Comparison of ENCODE assay signal across 8 cellular contexts in the genomic region with DNA sequence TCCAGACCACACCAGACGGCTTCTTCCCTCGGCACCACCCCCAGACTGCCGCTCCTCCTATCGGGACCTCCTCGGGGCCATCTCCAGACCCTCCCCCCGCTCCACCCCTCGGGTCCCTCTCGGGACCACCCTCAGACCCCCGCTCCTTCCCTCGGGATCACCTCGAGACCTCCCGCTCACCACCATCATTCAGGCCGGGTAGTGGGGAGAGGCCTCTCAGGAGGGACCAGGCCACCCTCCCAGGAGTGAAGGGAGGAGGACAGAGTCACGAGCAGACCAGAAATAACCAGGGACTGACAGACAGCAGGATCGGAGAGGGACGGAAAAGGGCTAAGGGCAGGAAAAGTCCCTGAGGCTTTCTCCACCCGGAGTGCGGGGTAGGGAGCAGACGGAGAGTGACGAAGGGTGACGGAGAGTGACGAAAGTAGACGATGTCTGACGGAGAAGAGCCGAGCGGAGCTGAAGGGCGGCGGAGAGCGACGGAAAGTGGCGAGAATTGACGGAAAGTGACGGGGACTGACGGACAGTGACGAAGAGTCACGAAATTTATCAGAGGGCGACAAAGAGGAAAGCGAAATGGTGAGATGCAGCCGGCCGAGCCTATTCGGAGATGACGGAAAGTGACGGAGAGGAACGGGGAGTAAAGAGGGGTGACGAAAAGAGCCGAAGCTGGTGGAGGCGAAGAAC.
A peak's percentile ranks its signal among the peaks of the same experiment; 100 is the strongest.
DNase-seq lines count a peak whose midpoint lies in the region; ATAC-seq, FAIRE-seq and TF ChIP-seq lines count a peak whose summit lies in the region.
"Not testable (repeated sequence)": the region's sequence is repeated elsewhere in the genome, so short reads cannot be mapped to it uniquely, and the experiment has no call there.

No MANE protein-coding gene starts in this region.

- CTCF ChIA-PET in CD8-positive, alpha-beta memory T cell (lab: Charles Lee); activated B cell treated with CpG ODN at 0.5 μM for 24 hours (lab: Charles Lee); GM12878 (lab: Yijun Ruan, JAX): not testable (repeated sequence)

- not testable (repeated sequence) for H3K4me1 Mint-ChIP-seq in CD8-positive, alpha-beta memory T cell; activated B cell treated with CpG ODN at 0.5 μM for 24 hours; immature natural killer cell

- not testable (repeated sequence) for H3K27me3 Mint-ChIP-seq in CD8-positive, alpha-beta memory T cell; activated B cell treated with CpG ODN at 0.5 μM for 24 hours; immature natural killer cell (ENCODE audit: low read depth in 3 of 3)

- not testable (repeated sequence) for H2AFZ ChIP-seq in GM12878 (ENCODE audit: control insufficient read depth, low read depth, low read length)

- DNase-seq in CD8-positive, alpha-beta memory T cell, result peak in 4 of 5 donors; percentile 43 to 76 (median 60)
- DNase-seq in activated B cell treated with CpG ODN at 0.5 μM for 24 hours; GM12878 (ENCODE audit: low read depth, low spot score): not testable (repeated sequence)
- DNase-seq in immature natural killer cell (peak in 2 of 3 donors; percentile 74 to 76), gastrocnemius medialis (peak; percentile 20 to 28)

- not testable (repeated sequence) for H3K27ac Mint-ChIP-seq in CD8-positive, alpha-beta memory T cell; activated B cell treated with CpG ODN at 0.5 μM for 24 hours; immature natural killer cell

- H3K79me2 ChIP-seq in GM12878 (ENCODE audit: control insufficient read depth, insufficient read depth, low read length), result not testable (repeated sequence)

- not testable (repeated sequence) for FAIRE-seq in GM12878 (lab: Jason Lieb, UNC)

- intact Hi-C loops in activated B cell treated with CpG ODN at 0.5 μM for 24 hours (cut with micrococcal nuclease); GM12878 (cut with micrococcal nuclease; ENCODE audit: unreplicated experiment); gastrocnemius medialis (cut with DNase I; ENCODE audit: low total_unique reads): not testable (repeated sequence)

- H3K27ac ChIP-seq in CD8-positive, alpha-beta memory T cell (ENCODE audit: low read depth, low read length); GM12878 (ENCODE audit: control insufficient read depth, insufficient read depth); gastrocnemius medialis: not testable (repeated sequence)

- TF ChIP-seq CTCF in activated B cell treated with CpG ODN at 0.5 μM for 24 hours (IDR thresholded peaks at IDR 0.05); GM12878 (IDR thresholded peaks at IDR 0.05 in 2 of 3, conservative IDR thresholded peaks at IDR 0.05 in 1 of 3; ENCODE audit: control insufficient read depth in 2 of 3, extremely low read depth in 1 of 3, insufficient read depth in 1 of 3, low read depth in 3 of 3, low read length in 3 of 3); gastrocnemius medialis (IDR thresholded peaks at IDR 0.05 in 4 of 5, conservative IDR thresholded peaks at IDR 0.05 in 1 of 5): not testable (repeated sequence)

- not testable (repeated sequence) for H3K9me3 ChIP-seq in CD8-positive, alpha-beta memory T cell (ENCODE audit: low read length); GM12878 (replicated peaks; ENCODE audit: control insufficient read depth, insufficient read depth, low read length); gastrocnemius medialis

- not testable (repeated sequence) for H3K4me1 ChIP-seq in CD8-positive, alpha-beta memory T cell (ENCODE audit: insufficient read depth, low read length); GM12878 (ENCODE audit: control insufficient read depth, insufficient read depth, low read length); gastrocnemius medialis

- RAD21 ChIA-PET in GM12878 (lab: Charles Lee; ENCODE audit: unreplicated experiment), result not testable (repeated sequence)

- not testable (repeated sequence) for H3K27me3 ChIP-seq in CD8-positive, alpha-beta memory T cell (ENCODE audit: insufficient read depth, low read length, poor library complexity, severe bottlenecking); GM12878 (replicated peaks in 1 of 2; ENCODE audit: control insufficient read depth in 2 of 2, insufficient read depth in 2 of 2, low read length in 1 of 2); gastrocnemius medialis

- not testable (repeated sequence) for H3K36me3 ChIP-seq in CD8-positive, alpha-beta memory T cell (ENCODE audit: insufficient read depth, low read length); GM12878 (ENCODE audit: control insufficient read depth in 2 of 2, insufficient read depth in 2 of 2, low read length in 1 of 2); gastrocnemius medialis

- ATAC-seq in GM19397 (IDR thresholded peaks at IDR 0.05; ENCODE audit: unreplicated experiment), result peak; percentile 87
- ATAC-seq in HG02678 (IDR thresholded peaks at IDR 0.05; ENCODE audit: unreplicated experiment), result peak; percentile 89
- ATAC-seq in HG03378 (IDR thresholded peaks at IDR 0.05; ENCODE audit: unreplicated experiment), result peak; percentile 91
- peak; percentile 91 for ATAC-seq in activated B cell treated with CpG ODN at 0.5 μM for 24 hours (ENCODE audit: low read depth)
- peak; percentile 98 for ATAC-seq in GM12878
- ATAC-seq in gastrocnemius medialis, result peak; percentile 76 to 96

- H3K36me3 Mint-ChIP-seq in CD8-positive, alpha-beta memory T cell; activated B cell treated with CpG ODN at 0.5 μM for 24 hours (ENCODE audit: low read depth); immature natural killer cell: not testable (repeated sequence)

- H3K4me3 ChIP-seq in CD8-positive, alpha-beta memory T cell (ENCODE audit: low read length); GM12878; gastrocnemius medialis: not testable (repeated sequence)

- in situ Hi-C loops in GM12878 (cut with MboI); gastrocnemius medialis (cut with MboI; ENCODE audit: low sequenced_read_pairs in 4 of 4): not testable (repeated sequence)

- not testable (repeated sequence) for H3K9me3 Mint-ChIP-seq in CD8-positive, alpha-beta memory T cell; activated B cell treated with CpG ODN at 0.5 μM for 24 hours; immature natural killer cell

- SMC1A ChIA-PET in GM12878 (lab: Charles Lee; ENCODE audit: uncharacterized antibody, unreplicated experiment), result not testable (repeated sequence)

- BruUV-seq in GM12878 (replicated peaks; lab: Mats Ljungman, UMichigan), result not testable (repeated sequence)

- TF ChIP-seq EP300 in GM12878 (IDR thresholded peaks at IDR 0.05; ENCODE audit: borderline replicate concordance in 1 of 2, control insufficient read depth in 1 of 2, low read depth in 2 of 2, low read length in 2 of 2), result not testable (repeated sequence)

- WGBS in GM12878 (ENCODE audit: insufficient coverage, insufficient replicate concordance, low lambda C conversion rate, missing lambda C conversion rate), result 21% methylated on average over 10 of the region's 47 CpGs

- not testable (repeated sequence) for H4K20me1 ChIP-seq in GM12878 (ENCODE audit: control insufficient read depth, insufficient read depth)

- POLR2A ChIA-PET in CD8-positive, alpha-beta memory T cell (lab: Charles Lee); activated B cell treated with CpG ODN at 0.5 μM for 24 hours (lab: Charles Lee); GM12878 (lab: Charles Lee): not testable (repeated sequence)

- H3K4me3 Mint-ChIP-seq in CD8-positive, alpha-beta memory T cell, result peak overlapping the region in 2 of 7 donors; percentile 36 to 63
- H3K4me3 Mint-ChIP-seq in activated B cell treated with CpG ODN at 0.5 μM for 24 hours, result not testable (repeated sequence)
- H3K4me3 Mint-ChIP-seq in immature natural killer cell, result peak overlapping the region in 2 of 5 donors; percentile 43 to 60

- H3K4me2 ChIP-seq in GM12878 (ENCODE audit: control insufficient read depth, insufficient read depth), result not testable (repeated sequence)

- TF ChIP-seq POLR2A in GM12878 (IDR thresholded peaks at IDR 0.05; ENCODE audit: low read depth, low read length); gastrocnemius medialis (IDR thresholded peaks at IDR 0.05): not testable (repeated sequence)

- TF ChIP-seq RAD21 in GM12878 (IDR thresholded peaks at IDR 0.05; ENCODE audit: insufficient read depth, low read depth, low read length), result not testable (repeated sequence)

- H3K9ac ChIP-seq in GM12878 (ENCODE audit: control insufficient read depth, insufficient read depth, low read length), result not testable (repeated sequence)
